In genomic region chr6:34056301-34056700, GRCh38 we compare ENCODE assay signal across 9 cellular contexts.
DNase-seq lines count a peak whose midpoint lies in the region; ATAC-seq and TF ChIP-seq lines count a peak whose summit lies in the region.
"Had no signal": no experiment of that assay in that cellular context is flagged by ENCODE, and none has a peak within 500 bp of the region (broad histone marks: within the 10 kb centered on the region; RNA-seq: fewer than 3 reads in every experiment).

No MANE protein-coding gene starts in this region.

- H3K4me1 ChIP-seq in mucosa of descending colon (ENCODE audit: low read depth) = no peaks in the 10 kb centered on the region

- H3K36me3 ChIP-seq in BJ (ENCODE audit: control insufficient read depth, insufficient read depth, low read length) (no peaks in the 10 kb centered on the region), mucosa of descending colon (ENCODE audit: low read depth) (no peaks in the 10 kb centered on the region)

- peaks cover 6% of the 10 kb centered on the region for H3K27me3 ChIP-seq in BJ (ENCODE audit: control insufficient read depth, insufficient read depth, low read length)

- POLR2A ChIA-PET in BJ (lab: Charles Lee) = interaction anchor here (0.7 kb wide), 1 partner anchor 465 kb away, joined by 7 read pairs; no protein-coding TSS in a partner anchor

- ATAC-seq in mucosa of descending colon = peak; percentile 82
- ATAC-seq in GM21526 (IDR thresholded peaks at IDR 0.05; ENCODE audit: low FRiP score, unreplicated experiment) = no peak

- no peak overlapping the region; the same call in 1 of the 2 replicates for H3K4me3 ChIP-seq in BJ (ENCODE audit: low read depth, low read length)
- no peak overlapping the region for H3K4me3 ChIP-seq in HFF-Myc (replicated peaks; ENCODE audit: low read depth, low read length)
- no peak overlapping the region for H3K4me3 ChIP-seq in mucosa of descending colon

- no peaks in the 10 kb centered on the region for H3K9me3 ChIP-seq in mucosa of descending colon

- CTCF ChIA-PET in BJ (lab: Yijun Ruan, JAX) = interaction anchor here (0.7 to 1.4 kb wide), 2 partner anchors 10 to 285 kb away, joined by 3 read pairs; no protein-coding TSS in a partner anchor

- TF ChIP-seq CTCF in BJ (IDR thresholded peaks at IDR 0.05; ENCODE audit: insufficient read depth, low read depth, low read length) (no peak), HFF-Myc (IDR thresholded peaks at IDR 0.05; ENCODE audit: low read depth, low read length, missing control alignments) (no peak), mucosa of descending colon (IDR thresholded peaks at IDR 0.05) (no peak)

- intact Hi-C loops in mucosa of descending colon (cut with DNase I, micrococcal nuclease) = loop anchor here in 1 of 2 donors (10.0 kb wide), 1 partner anchor 98 kb away; no protein-coding TSS in a partner anchor

- DNase-seq in BJ (ENCODE audit: low read depth) (peak; percentile 41), HFF-Myc (ENCODE audit: extremely low read depth, low read depth) (peak; percentile 46), dedifferentiated amniotic fluid mesenchymal stem cell (ENCODE audit: extremely low spot score) (peak; percentile 20), mucosa of descending colon (peak; percentile 75 to 84 (median 83)), medulla oblongata (ENCODE audit: extremely low spot score) (no peak), NCI-H1436 treated with DMSO at 0.1 percent for 48 hours (lab: John Stamatoyannopoulos, UW) (no peak), cerebellum (ENCODE audit: low spot score) (no peak)
- DNase-seq: NCI-H524 had no signal

Comparison
In these comparisons a context has a peak if more than half of its experiments do, and no peak if none do; other contexts are left out.
1. DNase-seq: peak in BJ (single experiment), HFF-Myc (single experiment), dedifferentiated amniotic fluid mesenchymal stem cell (single experiment) and mucosa of descending colon (3 of 3); none in medulla oblongata (single experiment), NCI-H1436 treated with DMSO at 0.1 percent for 48 hours (single experiment) and cerebellum (single experiment).